ENCODE assay signal across 27 cellular contexts in genomic region chr5:41778410-41778809, GRCh38.
"Had no signal": no experiment of that assay in that cellular context is flagged by ENCODE, and none has a peak within 500 bp of the region (broad histone marks: within the 10 kb centered on the region; RNA-seq: fewer than 3 reads in every experiment).

No MANE protein-coding gene starts in this region.

- H3K27me3 ChIP-seq: neutrophil, pancreas, right lobe of liver, sigmoid colon, stomach, thyroid gland, tibial nerve, upper lobe of left lung, uterus had no signal

- H3K36me3 ChIP-seq: neutrophil, pancreas, prostate gland, right lobe of liver, thoracic aorta, thyroid gland, tibial nerve, upper lobe of left lung, uterus had no signal

- H3K4me3 ChIP-seq: pancreas, prostate gland, right lobe of liver, sigmoid colon, stomach, thoracic aorta, thyroid gland, tibial nerve, upper lobe of left lung, uterus had no signal

- H3K9me3 Mint-ChIP-seq: naive thymus-derived CD4-positive, alpha-beta T cell; natural killer cell; nephron progenitor cell; neural crest cell; stimulated activated effector memory CD8-positive, alpha-beta T cell treated with anti-CD3 and anti-CD28 coated beads, Interleukin-12 subunit alpha, Interleukin-12 subunit beta, amount 100 ng/mL, for 72 hours; stimulated activated naive B cell treated with anti-CD40 and anti-IgM and Interleukin-4, amounts not matched to agents 10 μg/mL and 1 μg/mL and 100 μg/mL, for 72 hours; stimulated activated naive CD8-positive, alpha-beta T cell treated with anti-CD3 and anti-CD28 coated beads, Interleukin-15, Interleukin-2, amounts not matched to agents 100 ng/mL and 50 ng/mL, for 24 hours had no signal

- H3K36me3 Mint-ChIP-seq: natural killer cell had no signal

- H3K4me1 ChIP-seq: pancreas, prostate gland, right lobe of liver, thyroid gland, upper lobe of left lung had no signal

- DNase-seq: naive thymus-derived CD4-positive, alpha-beta T cell; natural killer cell; nephron progenitor cell; nucleus accumbens; pancreas; right cardiac atrium; right lobe of liver; sigmoid colon; small intestine; stimulated activated CD4-positive, alpha-beta T cell treated with anti-CD3 and anti-CD28 coated beads, Interleukin-15, amount 100 ng/mL, for 24 hours; stimulated activated CD4-positive, alpha-beta T cell treated with anti-CD3 and anti-CD28 coated beads, Interleukin-2, amount 100 ng/mL, for 24 hours; stimulated activated CD4-positive, alpha-beta T cell treated with anti-CD3 and anti-CD28 coated beads, Interleukin-2, amount 100 ng/mL, for 48 hours; stimulated activated CD4-positive, alpha-beta T cell treated with anti-CD3 and anti-CD28 coated beads, Interleukin-4, amount 100 ng/mL, for 24 hours; stimulated activated naive B cell treated with anti-CD40 and anti-IgM and Interleukin-4, amounts not matched to agents 10 μg/mL and 1 μg/mL and 100 μg/mL, for 72 hours; stimulated activated naive CD4-positive, alpha-beta T cell treated with Interleukin-2 at 50 U/mL for 16 hours; stomach; thyroid gland; trophoblast cell; upper lobe of left lung; uterus had no signal

- H3K4me1 Mint-ChIP-seq: natural killer cell; nephron progenitor cell; neural crest cell; stimulated activated effector memory CD8-positive, alpha-beta T cell treated with anti-CD3 and anti-CD28 coated beads, Interleukin-12 subunit alpha, Interleukin-12 subunit beta, amount 100 ng/mL, for 72 hours; stimulated activated naive B cell treated with anti-CD40 and anti-IgM and Interleukin-4, amounts not matched to agents 10 μg/mL and 1 μg/mL and 100 μg/mL, for 72 hours had no signal

- H3K27ac ChIP-seq: neutrophil, pancreas, prostate gland, right lobe of liver, sigmoid colon, stomach, thoracic aorta, thyroid gland, tibial nerve, upper lobe of left lung, uterus had no signal

- H3K9me3 ChIP-seq: neutrophil, pancreas, prostate gland, right lobe of liver, sigmoid colon, stomach, thoracic aorta, thyroid gland, tibial nerve, upper lobe of left lung, uterus had no signal

- FAIRE-seq: pancreas, small intestine had no signal

- H3K27me3 Mint-ChIP-seq: naive thymus-derived CD4-positive, alpha-beta T cell; stimulated activated naive B cell treated with anti-CD40 and anti-IgM and Interleukin-4, amounts not matched to agents 10 μg/mL and 1 μg/mL and 100 μg/mL, for 72 hours; stimulated activated naive CD8-positive, alpha-beta T cell treated with anti-CD3 and anti-CD28 coated beads, Interleukin-15, Interleukin-2, amounts not matched to agents 100 ng/mL and 50 ng/mL, for 24 hours had no signal

- H3K4me3 Mint-ChIP-seq: naive thymus-derived CD4-positive, alpha-beta T cell; natural killer cell; nephron progenitor cell; neural crest cell; stimulated activated effector memory CD8-positive, alpha-beta T cell treated with anti-CD3 and anti-CD28 coated beads, Interleukin-12 subunit alpha, Interleukin-12 subunit beta, amount 100 ng/mL, for 72 hours; stimulated activated naive B cell treated with anti-CD40 and anti-IgM and Interleukin-4, amounts not matched to agents 10 μg/mL and 1 μg/mL and 100 μg/mL, for 72 hours; stimulated activated naive CD8-positive, alpha-beta T cell treated with anti-CD3 and anti-CD28 coated beads, Interleukin-15, Interleukin-2, amounts not matched to agents 100 ng/mL and 50 ng/mL, for 24 hours had no signal

- ATAC-seq: naive thymus-derived CD4-positive, alpha-beta T cell; natural killer cell; pancreas; right cardiac atrium; right lobe of liver; stimulated activated effector memory CD8-positive, alpha-beta T cell treated with anti-CD3 and anti-CD28 coated beads, Interleukin-12 subunit alpha, Interleukin-12 subunit beta, amount 100 ng/mL, for 72 hours; stimulated activated naive B cell treated with anti-CD40 and anti-IgM and Interleukin-4, amounts not matched to agents 10 μg/mL and 1 μg/mL and 100 μg/mL, for 72 hours had no signal
